In the genomic region with DNA sequence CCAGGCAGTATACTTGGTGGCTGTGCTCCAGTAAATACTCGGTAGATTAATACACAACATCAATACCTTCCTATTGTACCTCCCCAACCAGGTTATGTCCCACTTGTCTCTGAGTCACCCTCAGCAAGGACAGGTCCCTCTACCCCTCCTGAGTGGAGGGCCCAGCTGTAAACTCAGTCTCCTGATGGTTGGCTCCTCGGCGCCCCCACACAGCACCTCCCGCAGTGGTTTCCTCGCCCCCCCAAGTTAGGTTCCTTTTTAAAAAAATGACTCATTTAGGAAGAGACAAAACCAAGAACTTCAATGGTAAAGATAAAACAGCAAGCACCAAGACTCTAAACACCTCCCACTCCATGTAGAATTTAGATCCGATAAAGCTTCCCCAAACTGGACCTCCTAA, we compare ENCODE assay signal across 8 cellular contexts.
DNase-seq lines count a peak whose midpoint lies in the region; ATAC-seq and TF ChIP-seq lines count a peak whose summit lies in the region.

No MANE protein-coding gene starts in this region.

- peaks cover 38% of the 10 kb centered on the region for H3K4me1 Mint-ChIP-seq in MCF 10A (ENCODE audit: insufficient read depth, unreplicated experiment)

- BruUV-seq in MCF 10A (replicated peaks; lab: Mats Ljungman, UMichigan): no TSS peak

- CTCF ChIA-PET in MCF 10A (lab: Yijun Ruan, JAX): interaction anchor here (0.6 to 1.0 kb wide), 2 partner anchors 10 to 180 kb away, joined by 3 read pairs; no protein-coding TSS in a partner anchor

- intact Hi-C loops in MCF 10A (cut with micrococcal nuclease): no loop called here
- intact Hi-C loops in breast epithelium (cut with DNase I; ENCODE audit: low total_unique reads): no loop called here

- H3K27ac Mint-ChIP-seq in MCF 10A (ENCODE audit: low read depth, unreplicated experiment): peak overlapping the region; percentile 60

- 41 to 82% methylated on average over 5 to 6 of the region's 6 CpGs for WGBS in upper lobe of left lung, 2 donors

- TF ChIP-seq CTCF in MCF 10A (IDR thresholded peaks at IDR 0.05; ENCODE audit: unreplicated experiment) (no peak), breast epithelium (IDR thresholded peaks at IDR 0.05) (no peak), upper lobe of left lung (IDR thresholded peaks at IDR 0.05) (no peak)

- TF ChIP-seq POLR2A in breast epithelium (IDR thresholded peaks at IDR 0.05): no peak
- TF ChIP-seq POLR2A in upper lobe of left lung (IDR thresholded peaks at IDR 0.05): no peak

- H3K36me3 Mint-ChIP-seq in MCF 10A (ENCODE audit: insufficient read depth, unreplicated experiment): peaks cover 20% of the 10 kb centered on the region

- no peak overlapping the region for H3K27ac ChIP-seq in breast epithelium
- peak overlapping the region; percentile 69 to 87 (median 84) for H3K27ac ChIP-seq in upper lobe of left lung

- no peaks in the 10 kb centered on the region for H3K9me3 ChIP-seq in breast epithelium
- no peaks in the 10 kb centered on the region for H3K9me3 ChIP-seq in upper lobe of left lung

- ATAC-seq in upper lobe of left lung (ENCODE audit: low FRiP score in 2 of 2) (no peak), GM19023 (IDR thresholded peaks at IDR 0.05; ENCODE audit: unreplicated experiment) (no peak)

- no peak overlapping the region for H3K4me3 ChIP-seq in breast epithelium
- no peak overlapping the region for H3K4me3 ChIP-seq in upper lobe of left lung

- POLR2A ChIA-PET in MCF 10A (lab: Yijun Ruan, JAX): interaction anchor here (0.7 to 1.1 kb wide), 3 partner anchors 7 to 80 kb away, joined by 3 to 4 read pairs (median 3); no protein-coding TSS in a partner anchor

- DNase-seq in MCF 10A (ENCODE audit: unreplicated experiment) (no peak), breast epithelium (ENCODE audit: low spot score in 2 of 2) (no peak), medulla oblongata (ENCODE audit: extremely low spot score) (peak; percentile 26), upper lobe of left lung (no peak), islet precursor cell (no peak), hepatic stellate cell (ENCODE audit: low spot score) (no peak)
- peak; percentile 72 to 74 for DNase-seq in activated CD4-positive, alpha-beta T cell treated with anti-CD3 and anti-CD28 coated beads, Interleukin-2, amount 50 U/mL, for 4 hours

- no peak for TF ChIP-seq EP300 in upper lobe of left lung (IDR thresholded peaks at IDR 0.05)

- H3K4me1 ChIP-seq in breast epithelium (no peaks in the 10 kb centered on the region), upper lobe of left lung (peaks cover 30 to 56% (median 31%) of the 10 kb centered on the region in 4 donors)

- H3K9me3 Mint-ChIP-seq in MCF 10A (ENCODE audit: unreplicated experiment): peaks cover 15% of the 10 kb centered on the region

- no peak overlapping the region for H3K4me3 Mint-ChIP-seq in MCF 10A (ENCODE audit: unreplicated experiment)

- H3K36me3 ChIP-seq in breast epithelium (no peaks in the 10 kb centered on the region), upper lobe of left lung (no peaks in the 10 kb centered on the region)

- H3K27me3 ChIP-seq in breast epithelium (no peaks in the 10 kb centered on the region), upper lobe of left lung (no peaks in the 10 kb centered on the region)

- no peaks in the 10 kb centered on the region for H3K27me3 Mint-ChIP-seq in MCF 10A (ENCODE audit: insufficient read depth, unreplicated experiment)

Comparison
In these comparisons a context has a peak if more than half of its experiments do, and no peak if none do; other contexts are left out.
1. DNase-seq: peak in activated CD4-positive, alpha-beta T cell treated with anti-CD3 and anti-CD28 coated beads, Interleukin-2, amount 50 U/mL, for 4 hours (2 of 2) and medulla oblongata (single experiment); none in MCF 10A (single experiment), breast epithelium (0 of 2), upper lobe of left lung (0 of 2), islet precursor cell (single experiment) and hepatic stellate cell (single experiment).
2. H3K27ac ChIP-seq: peak in upper lobe of left lung (4 of 4); none in breast epithelium (0 of 2).